Comparison of ENCODE assay signal across 9 cellular contexts in the genomic region with DNA sequence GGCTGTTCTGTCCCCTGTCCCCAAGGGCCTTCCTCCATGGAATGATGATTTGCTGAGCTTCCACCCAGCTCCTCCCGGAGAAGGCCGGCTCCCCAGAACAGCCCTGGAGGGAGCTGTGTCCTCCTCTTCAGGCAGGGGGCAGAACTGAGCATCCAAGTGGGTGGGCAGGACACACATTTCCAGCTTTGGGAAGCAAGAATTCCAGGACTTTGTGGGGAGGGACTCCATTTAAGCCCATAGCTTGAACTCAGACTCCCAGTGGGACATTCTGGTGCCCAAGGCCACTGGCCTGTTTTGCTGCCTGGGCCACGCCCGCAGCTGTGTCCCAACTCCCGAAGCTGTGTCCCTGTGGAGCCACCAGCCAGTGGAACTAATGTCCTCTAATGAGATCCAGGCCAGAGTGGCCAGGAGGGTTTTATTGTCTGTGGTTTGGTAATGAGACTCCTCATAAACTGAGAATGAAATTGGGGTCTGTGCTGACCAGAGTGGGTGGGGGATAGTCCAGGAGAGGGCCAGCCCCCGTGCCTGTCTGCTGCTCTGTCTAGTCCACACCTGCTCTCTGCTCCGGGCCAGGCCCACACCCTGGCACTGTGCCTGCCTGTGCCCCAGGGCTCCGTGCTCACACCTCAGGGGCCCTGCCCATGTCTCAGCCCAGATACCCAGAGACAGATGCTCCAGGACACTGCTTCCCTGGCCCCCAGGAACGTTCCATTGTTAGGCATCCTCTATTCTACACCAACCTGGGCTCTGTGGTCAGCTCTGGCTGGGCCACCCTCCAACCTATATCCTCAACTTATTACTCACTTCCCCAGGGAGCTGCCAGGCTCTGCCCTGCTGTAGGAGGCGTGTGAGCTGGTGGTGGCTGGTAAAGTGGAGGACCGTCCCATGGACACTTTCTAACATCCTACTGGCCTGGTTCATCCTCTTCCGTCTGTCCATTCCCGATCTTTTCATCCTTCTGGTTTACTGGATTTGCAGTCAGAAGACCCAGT. TPM values are rescaled to one million over a fixed set of nuclear protein-coding genes. Genes with fewer than 3 reads are reported as not detected.
A peak's percentile ranks its signal among the peaks of the same experiment; 100 is the strongest.
DNase-seq lines count a peak whose midpoint lies in the region; ATAC-seq and TF ChIP-seq lines count a peak whose summit lies in the region.
"Had no signal": no experiment of that assay in that cellular context is flagged by ENCODE, and none has a peak within 500 bp of the region (broad histone marks: within the 10 kb centered on the region; RNA-seq: fewer than 3 reads in every experiment).

No MANE protein-coding gene starts in this region.

- H3K36me3 Mint-ChIP-seq in activated T-helper 2 cell treated with anti-CD3 and anti-CD28 coated beads, Interferon-gamma antibody, Interleukin-2, Interleukin-4, amounts not matched to agents 10 μg/mL and 5 μg/mL and 100 μg/mL, durations not matched to agents 14 hours and 24 hours and 36 hours (ENCODE audit: low read depth) = no peaks in the 10 kb centered on the region

- H3K4me3 ChIP-seq in AG04450 (ENCODE audit: low read depth, low read length) (no peak overlapping the region), H7 (ENCODE audit: insufficient read depth, low read depth, low read length) (no peak overlapping the region), adipocyte (ENCODE audit: low read length) (no peak overlapping the region), kidney epithelial cell (ENCODE audit: low read depth, low read length) (no peak overlapping the region)
- H3K4me3 ChIP-seq: SK-N-MC had no signal

- TF ChIP-seq CTCF in AG04450 (IDR thresholded peaks at IDR 0.05; ENCODE audit: low read depth, low read length) (peak; percentile 47), kidney epithelial cell (IDR thresholded peaks at IDR 0.05; ENCODE audit: insufficient read depth, low read length, poor library complexity, severe bottlenecking) (peak; percentile 41)

- POLR2A ChIA-PET in AG04450 (lab: Yijun Ruan, JAX) = interaction anchor here (0.9 to 1.0 kb wide), 2 partner anchors 8 to 50 kb away, joined by 3 to 4 read pairs; partner anchors contain the start of gene NECTIN1

- ATAC-seq in GM21717 (IDR thresholded peaks at IDR 0.05; ENCODE audit: unreplicated experiment) = no peak
- no peak for ATAC-seq in GM21619 (IDR thresholded peaks at IDR 0.05; ENCODE audit: unreplicated experiment)

- H3K27ac Mint-ChIP-seq in activated T-helper 2 cell treated with anti-CD3 and anti-CD28 coated beads, Interferon-gamma antibody, Interleukin-2, Interleukin-4, amounts not matched to agents 10 μg/mL and 5 μg/mL and 100 μg/mL, durations not matched to agents 14 hours and 24 hours and 36 hours = no peak overlapping the region

- intact Hi-C loops in activated T-helper 2 cell treated with anti-CD3 and anti-CD28 coated beads, Interferon-gamma antibody, Interleukin-2, Interleukin-4, amounts not matched to agents 10 μg/mL and 5 μg/mL and 100 μg/mL, durations not matched to agents 14 hours and 24 hours and 36 hours (cut with micrococcal nuclease) = no loop called here

- no peaks in the 10 kb centered on the region for H3K9me3 ChIP-seq in AG04450 (ENCODE audit: control insufficient read depth, insufficient read depth, low read length)
- no peaks in the 10 kb centered on the region for H3K9me3 ChIP-seq in adipocyte (ENCODE audit: control insufficient read depth, low read length)

- H3K9ac ChIP-seq in adipocyte (ENCODE audit: low read length) = no peak overlapping the region

- no peaks in the 10 kb centered on the region for H3K9me3 Mint-ChIP-seq in activated T-helper 2 cell treated with anti-CD3 and anti-CD28 coated beads, Interferon-gamma antibody, Interleukin-2, Interleukin-4, amounts not matched to agents 10 μg/mL and 5 μg/mL and 100 μg/mL, durations not matched to agents 14 hours and 24 hours and 36 hours

- H3K36me3 ChIP-seq in H7 (replicated peaks; ENCODE audit: control insufficient read depth, insufficient read depth, low read length) = no peaks in the 10 kb centered on the region; the same call in none of the 2 replicates
- no peaks in the 10 kb centered on the region for H3K36me3 ChIP-seq in adipocyte (ENCODE audit: control insufficient read depth, insufficient read depth, low read length, severe bottlenecking)
- H3K36me3 ChIP-seq in kidney epithelial cell (ENCODE audit: control insufficient read depth, insufficient read depth, low read length) = no peaks in the 10 kb centered on the region

- H3K27me3 ChIP-seq in AG04450 (ENCODE audit: control insufficient read depth, insufficient read depth, low read length) = no peaks in the 10 kb centered on the region
- no peaks in the 10 kb centered on the region for H3K27me3 ChIP-seq in H7 (ENCODE audit: control insufficient read depth, insufficient read depth, low read length)
- no peaks in the 10 kb centered on the region for H3K27me3 ChIP-seq in adipocyte (replicated peaks; ENCODE audit: control insufficient read depth, insufficient read depth, low read length)
- no peaks in the 10 kb centered on the region for H3K27me3 ChIP-seq in kidney epithelial cell (ENCODE audit: control insufficient read depth, insufficient read depth, low read length)

- peaks cover 28% of the 10 kb centered on the region for H3K27me3 Mint-ChIP-seq in activated T-helper 2 cell treated with anti-CD3 and anti-CD28 coated beads, Interferon-gamma antibody, Interleukin-2, Interleukin-4, amounts not matched to agents 10 μg/mL and 5 μg/mL and 100 μg/mL, durations not matched to agents 14 hours and 24 hours and 36 hours (ENCODE audit: low read depth)

- no peak overlapping the region for H3K27ac ChIP-seq in AG04450 (ENCODE audit: low read depth, low read length)
- H3K27ac ChIP-seq: SK-N-MC had no signal

- H3K4me1 Mint-ChIP-seq in activated T-helper 2 cell treated with anti-CD3 and anti-CD28 coated beads, Interferon-gamma antibody, Interleukin-2, Interleukin-4, amounts not matched to agents 10 μg/mL and 5 μg/mL and 100 μg/mL, durations not matched to agents 14 hours and 24 hours and 36 hours (ENCODE audit: low read depth) = no peaks in the 10 kb centered on the region

- H3K4me1 ChIP-seq in adipocyte (ENCODE audit: control insufficient read depth, insufficient read depth, low read length) = peaks cover 12% of the 10 kb centered on the region

- CTCF ChIA-PET in AG04450 (lab: Charles Lee) = interaction anchor here (0.5 to 4.2 kb wide), 7 partner anchors 8 to 387 kb away, joined by 3 to 34 read pairs (median 3); partner anchors contain the start of gene NECTIN1

- no peak overlapping the region for H3K4me3 Mint-ChIP-seq in activated T-helper 2 cell treated with anti-CD3 and anti-CD28 coated beads, Interferon-gamma antibody, Interleukin-2, Interleukin-4, amounts not matched to agents 10 μg/mL and 5 μg/mL and 100 μg/mL, durations not matched to agents 14 hours and 24 hours and 36 hours (ENCODE audit: low read depth)

- DNase-seq in AG04450 (ENCODE audit: low read depth, low spot score) = no peak
- DNase-seq in H7 = peak; percentile 92
- peak; percentile 27 for DNase-seq in adipocyte (ENCODE audit: low read depth)
- no peak for DNase-seq in kidney epithelial cell (ENCODE audit: low read depth)
- DNase-seq in activated T-helper 2 cell treated with anti-CD3 and anti-CD28 coated beads, Interferon-gamma antibody, Interleukin-2, Interleukin-4, amounts not matched to agents 10 μg/mL and 5 μg/mL and 100 μg/mL, durations not matched to agents 14 hours and 24 hours and 36 hours (ENCODE audit: low spot score) = no peak
- DNase-seq in activated CD4-positive, CD25-positive, alpha-beta regulatory T cell treated with anti-CD3 and anti-CD28 coated beads, Interleukin-2, amount 50 U/mL, for 72 hours = no peak

RNA-seq across cellular contexts. Expression of gene NECTIN1, which starts 7.6 kb away (rescaled TPM):
- polyA plus RNA-seq in AG04450 (2011; rRNA removed) = 2.8 and 4.5 TPM in 2 replicates
- polyA minus RNA-seq in AG04450 (2011; rRNA and poly(A)+ RNA removed) = 11.3 and 12.6 TPM in 2 replicates
- total RNA-seq in H7 (2014; rRNA removed; shearing (Covaris generic)) = 20.9 and 24.6 TPM in 2 replicates
- total RNA-seq in kidney epithelial cell = 11.6 and 15.0 TPM in 2 replicates
- 5.0 and 5.6 TPM in 2 replicates for total RNA-seq in activated T-helper 2 cell treated with anti-CD3 and anti-CD28 coated beads, Interferon-gamma antibody, Interleukin-2, Interleukin-4, amounts not matched to agents 10 μg/mL and 5 μg/mL and 100 μg/mL, durations not matched to agents 14 hours and 24 hours and 36 hours

Comparison
In these comparisons a context has a peak if more than half of its experiments do, and no peak if none do; other contexts are left out.
1. DNase-seq: peak in H7 (single experiment) and adipocyte (single experiment); none in AG04450 (single experiment), kidney epithelial cell (single experiment), activated T-helper 2 cell treated with anti-CD3 and anti-CD28 coated beads, Interferon-gamma antibody, Interleukin-2, Interleukin-4, amounts not matched to agents 10 μg/mL and 5 μg/mL and 100 μg/mL, durations not matched to agents 14 hours and 24 hours and 36 hours (single experiment) and activated CD4-positive, CD25-positive, alpha-beta regulatory T cell treated with anti-CD3 and anti-CD28 coated beads, Interleukin-2, amount 50 U/mL, for 72 hours (single experiment).